ENCODE assay signal across 20 cellular contexts in genomic region chr5:118580959-118581358, GRCh38.
DNase-seq lines count a peak whose midpoint lies in the region; ATAC-seq and TF ChIP-seq lines count a peak whose summit lies in the region.
"Had no signal": no experiment of that assay in that cellular context is flagged by ENCODE, and none has a peak within 500 bp of the region (broad histone marks: within the 10 kb centered on the region; RNA-seq: fewer than 3 reads in every experiment).

No MANE protein-coding gene starts in this region.

- peak overlapping the region; percentile 16 for H3K27ac Mint-ChIP-seq in MCF 10A (ENCODE audit: low read depth, unreplicated experiment)
- H3K27ac Mint-ChIP-seq: CD8-positive, alpha-beta memory T cell; H9; IgD-negative memory B cell had no signal

- CTCF ChIA-PET in MCF 10A (lab: Yijun Ruan, JAX), result no interaction called here

- TF ChIP-seq POLR2A in breast epithelium (IDR thresholded peaks at IDR 0.05), result no peak

- H3K27ac ChIP-seq in breast epithelium (no peak overlapping the region), colonic mucosa (no peak overlapping the region)
- H3K27ac ChIP-seq: A549 had no signal

- no peaks in the 10 kb centered on the region for H3K4me1 ChIP-seq in breast epithelium
- no peaks in the 10 kb centered on the region for H3K4me1 ChIP-seq in colonic mucosa
- H3K4me1 ChIP-seq: A549, BE2C had no signal

- no peak overlapping the region for H3K9ac ChIP-seq in colonic mucosa (ENCODE audit: low read depth in 2 of 2, low read length in 2 of 2)

- no peak overlapping the region for H3K4me3 Mint-ChIP-seq in MCF 10A (ENCODE audit: unreplicated experiment)
- H3K4me3 Mint-ChIP-seq: CD8-positive, alpha-beta memory T cell; H9; IgD-negative memory B cell had no signal

- H3K9me3 Mint-ChIP-seq in MCF 10A (ENCODE audit: unreplicated experiment), result no peaks in the 10 kb centered on the region
- H3K9me3 Mint-ChIP-seq: H9, IgD-negative memory B cell had no signal

- H3K4me1 Mint-ChIP-seq in MCF 10A (ENCODE audit: insufficient read depth, unreplicated experiment), result no peaks in the 10 kb centered on the region
- H3K4me1 Mint-ChIP-seq: CD8-positive, alpha-beta memory T cell; H9 had no signal

- H3K27me3 Mint-ChIP-seq in MCF 10A (ENCODE audit: insufficient read depth, unreplicated experiment), result no peaks in the 10 kb centered on the region
- H3K27me3 Mint-ChIP-seq: CD8-positive, alpha-beta memory T cell had no signal

- H3K9me3 ChIP-seq in breast epithelium (no peaks in the 10 kb centered on the region), colonic mucosa (no peaks in the 10 kb centered on the region)
- H3K9me3 ChIP-seq: A549, BE2C had no signal

- intact Hi-C loops in MCF 10A (cut with micrococcal nuclease) (no loop called here), breast epithelium (cut with DNase I; ENCODE audit: low total_unique reads) (no loop called here), colonic mucosa (cut with DNase I) (no loop called here)

- ATAC-seq in HG02938 (IDR thresholded peaks at IDR 0.05; ENCODE audit: unreplicated experiment), result no peak
- ATAC-seq: A549 had no signal

- no peaks in the 10 kb centered on the region for H3K36me3 Mint-ChIP-seq in MCF 10A (ENCODE audit: insufficient read depth, unreplicated experiment)
- H3K36me3 Mint-ChIP-seq: CD8-positive, alpha-beta memory T cell; IgD-negative memory B cell had no signal

- peak; percentile 13 for DNase-seq in MCF 10A (ENCODE audit: unreplicated experiment)
- no peak for DNase-seq in breast epithelium (ENCODE audit: low spot score in 2 of 2)
- DNase-seq in NOMO-1 treated with DMSO at 0.1 percent for 48 hours (lab: John Stamatoyannopoulos, UW; ENCODE audit: unreplicated experiment), result peak; percentile 13
- DNase-seq in fibroblast of gingiva (ENCODE audit: low read depth), result peak; percentile 88
- no peak for DNase-seq in NCI-H446 treated with DMSO at 0.1 percent for 48 hours (lab: John Stamatoyannopoulos, UW)
- no peak for DNase-seq in colonic mucosa
- DNase-seq in NCI-H2081 (lab: John Stamatoyannopoulos, UW), result no peak
- DNase-seq: BE2C; CD8-positive, alpha-beta memory T cell; DND-41; H9; NCI-H1048; NCI-H1694; NCI-H446; NCI-H748 treated with DMSO at 0.1 percent for 48 hours; SHP77 treated with DMSO at 0.1 percent for 48 hours; SW 1271 had no signal

- POLR2A ChIA-PET in MCF 10A (lab: Yijun Ruan, JAX), result no interaction called here

- no TSS peak for BruUV-seq in MCF 10A (replicated peaks; lab: Mats Ljungman, UMichigan)

- H3K36me3 ChIP-seq in breast epithelium (no peaks in the 10 kb centered on the region), colonic mucosa (no peaks in the 10 kb centered on the region)
- H3K36me3 ChIP-seq: BE2C had no signal

- H3K4me3 ChIP-seq in breast epithelium (no peak overlapping the region), colonic mucosa (no peak overlapping the region)
- H3K4me3 ChIP-seq: A549 had no signal

- H3K27me3 ChIP-seq in breast epithelium, result no peaks in the 10 kb centered on the region
- H3K27me3 ChIP-seq in colonic mucosa, result no peaks in the 10 kb centered on the region
- H3K27me3 ChIP-seq: BE2C had no signal

- TF ChIP-seq CTCF in MCF 10A (IDR thresholded peaks at IDR 0.05; ENCODE audit: unreplicated experiment) (no peak), breast epithelium (IDR thresholded peaks at IDR 0.05) (no peak), colonic mucosa (IDR thresholded peaks at IDR 0.05) (no peak)

Comparison
In these comparisons a context has a peak if more than half of its experiments do, and no peak if none do; other contexts are left out.
1. DNase-seq: peak in MCF 10A (single experiment), NOMO-1 treated with DMSO at 0.1 percent for 48 hours (single experiment) and fibroblast of gingiva (single experiment); none in breast epithelium (0 of 2), NCI-H446 treated with DMSO at 0.1 percent for 48 hours (single experiment), colonic mucosa (single experiment) and NCI-H2081 (0 of 2).